In the genomic region with DNA sequence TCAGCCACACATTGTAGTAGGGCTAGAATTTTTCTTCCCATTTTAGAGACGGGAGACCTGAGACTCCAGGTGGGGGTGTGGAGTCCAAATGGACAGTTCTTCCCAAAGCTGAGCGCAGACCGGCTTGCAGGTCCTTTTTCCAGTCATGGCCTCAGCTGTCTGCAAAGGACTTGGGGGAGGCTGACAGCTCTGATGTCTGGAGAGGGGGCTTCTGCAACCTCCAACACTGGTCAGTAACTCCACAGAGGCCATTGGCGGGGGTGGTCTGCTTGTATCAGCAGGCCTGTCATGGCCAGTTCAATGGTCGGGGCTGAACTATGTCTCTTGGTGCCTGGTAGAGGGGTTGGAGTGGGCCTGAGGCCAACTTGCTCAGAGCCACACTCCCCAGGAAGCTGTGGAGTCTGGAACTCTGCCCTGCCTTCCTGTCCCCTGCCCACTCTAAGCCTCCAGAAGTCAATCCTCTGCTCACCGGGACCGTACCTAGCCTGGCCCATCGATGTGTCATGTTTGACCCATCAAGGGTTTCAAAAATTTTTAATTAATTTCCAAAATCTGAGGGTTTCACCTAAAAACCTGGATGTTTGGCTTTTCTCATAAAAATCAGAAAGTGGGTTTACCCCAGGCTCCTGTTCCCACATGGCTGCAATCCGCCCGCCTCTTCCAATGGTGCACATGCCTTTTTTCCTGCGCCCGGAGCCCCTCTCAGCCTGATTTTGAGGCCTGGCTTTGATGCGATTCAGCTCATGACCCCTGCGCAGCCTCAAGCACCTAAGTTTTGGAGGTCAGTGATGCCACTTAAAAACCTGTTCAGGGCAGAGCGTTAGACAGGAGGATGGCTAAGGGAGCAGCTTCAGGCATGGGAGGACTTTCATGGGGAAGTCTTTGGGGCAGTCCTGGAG, we compare ENCODE assay signal across 9 cellular contexts. TPM values are rescaled to one million over a fixed set of nuclear protein-coding genes. Genes with fewer than 3 reads are reported as not detected.
"Had no signal": no experiment of that assay in that cellular context is flagged by ENCODE, and none has a peak within 500 bp of the region (broad histone marks: within the 10 kb centered on the region; RNA-seq: fewer than 3 reads in every experiment).

No MANE protein-coding gene starts in this region.

- H3K4me1 ChIP-seq: HAP-1 had no signal

- H3K27ac Mint-ChIP-seq: GM23338, HFFc6 had no signal

- H2AFZ ChIP-seq: GM23338 had no signal

- DNase-seq: H7, HFFc6, IMR-90 had no signal

- H3K9me3 ChIP-seq: HAP-1 had no signal

- H3K4me2 ChIP-seq: GM23338 had no signal

- H3K9me3 Mint-ChIP-seq: GM23338, HFFc6 had no signal

- H3K36me3 ChIP-seq: HAP-1 had no signal

- ATAC-seq: GM23338, HCT116 had no signal

- H3K4me3 ChIP-seq: GM23338, HAP-1 had no signal

- H3K27ac ChIP-seq: HL-60 had no signal

- H3K4me3 Mint-ChIP-seq: GM23338, HFFc6 had no signal

RNA-seq across cellular contexts. Expression of a gene that starts 39.9 kb away (rescaled TPM):
- total RNA-seq: GM23338, H4, H7, HFFc6, HT1080, IMR-90 had no signal
- polyA plus RNA-seq: GM23338, IMR-90 had no signal

RNA-seq across cellular contexts. Expression of a gene that starts 52.2 kb away (rescaled TPM):
- total RNA-seq: H4, H7, HFFc6, HT1080, IMR-90 had no signal
- polyA plus RNA-seq: IMR-90 had no signal
